In genomic region chr9:89746385-89747116, GRCh38 we compare ENCODE assay signal across 14 cellular contexts.
A peak's percentile ranks its signal among the peaks of the same experiment; 100 is the strongest.
DNase-seq lines count a peak whose midpoint lies in the region; TF ChIP-seq lines count a peak whose summit lies in the region.
"Had no signal": no experiment of that assay in that cellular context is flagged by ENCODE, and none has a peak within 500 bp of the region (broad histone marks: within the 10 kb centered on the region; RNA-seq: fewer than 3 reads in every experiment).

No MANE protein-coding gene starts in this region.

- H3K36me3 ChIP-seq in MG63 (no peaks in the 10 kb centered on the region), mesenchymal stem cell (ENCODE audit: control insufficient read depth in 1 of 2, insufficient read depth in 2 of 2, low read depth in 1 of 2, low read length in 2 of 2) (no peaks in the 10 kb centered on the region)
- H3K36me3 ChIP-seq: uterus had no signal

- peaks cover 8% of the 10 kb centered on the region for H3K27me3 Mint-ChIP-seq in brain

- H3K14ac ChIP-seq in mesenchymal stem cell (ENCODE audit: low read length in 2 of 2): peak overlapping the region in 1 of 2 experiments; percentile 69

- H3K4me1 Mint-ChIP-seq in brain: peaks cover 76% of the 10 kb centered on the region

- WGBS in mesenchymal stem cell: 62% methylated on average over 15 of the region's 15 CpGs

- peak overlapping the region; percentile 70 to 93 (median 86) for H3K27ac Mint-ChIP-seq in brain

- no peak overlapping the region for H4K8ac ChIP-seq in mesenchymal stem cell (ENCODE audit: low read length)

- H3K23ac ChIP-seq in mesenchymal stem cell (ENCODE audit: low read length in 2 of 2): no peak overlapping the region

- no peak overlapping the region for H3K4me3 ChIP-seq in AG10803 (ENCODE audit: low read length)
- H3K4me3 ChIP-seq in MG63: no peak overlapping the region
- no peak overlapping the region for H3K4me3 ChIP-seq in mesenchymal stem cell (ENCODE audit: insufficient read depth in 1 of 2, low read depth in 1 of 2, low read length in 2 of 2)
- H3K4me3 ChIP-seq: uterus had no signal

- H3K4me1 ChIP-seq in mesenchymal stem cell (ENCODE audit: control insufficient read depth, insufficient read depth, low read depth, low read length): peaks cover 8% of the 10 kb centered on the region

- H2BK12ac ChIP-seq in mesenchymal stem cell (ENCODE audit: low read length in 2 of 2): peak overlapping the region; percentile 87 to 96

- no peak overlapping the region for H2BK120ac ChIP-seq in mesenchymal stem cell (ENCODE audit: low read depth, low read length)

- H3K4me2 ChIP-seq in mesenchymal stem cell (ENCODE audit: low read length, poor library complexity, severe bottlenecking): no peak overlapping the region

- H3K9me3 ChIP-seq in MG63 (no peaks in the 10 kb centered on the region), mesenchymal stem cell (ENCODE audit: control insufficient read depth, low read length) (no peaks in the 10 kb centered on the region)
- H3K9me3 ChIP-seq: uterus had no signal

- H3K79me1 ChIP-seq in mesenchymal stem cell (replicated peaks; ENCODE audit: low read length, poor library complexity, severe bottlenecking): no peaks in the 10 kb centered on the region

- no peaks in the 10 kb centered on the region for H3K27me3 ChIP-seq in MG63
- H3K27me3 ChIP-seq in mesenchymal stem cell (ENCODE audit: control insufficient read depth in 1 of 2, insufficient read depth in 1 of 2, low read length in 2 of 2): peaks cover 23 to 28% of the 10 kb centered on the region in 2 experiments
- H3K27me3 ChIP-seq: uterus had no signal

- peak overlapping the region in 2 of 5 experiments; percentile 35 to 42 for H3K4me3 Mint-ChIP-seq in brain
- H3K4me3 Mint-ChIP-seq: effector memory CD8-positive, alpha-beta T cell had no signal

- H3K18ac ChIP-seq in mesenchymal stem cell (ENCODE audit: low read depth in 1 of 2, low read length in 2 of 2): peak overlapping the region; percentile 5 to 83

- peaks cover 0 to 10% (median 8%) of the 10 kb centered on the region in 5 experiments for H3K9me3 Mint-ChIP-seq in brain
- H3K9me3 Mint-ChIP-seq: effector memory CD8-positive, alpha-beta T cell had no signal

- no peak overlapping the region for H2AK5ac ChIP-seq in mesenchymal stem cell (ENCODE audit: low read length, severe bottlenecking)

- H2BK15ac ChIP-seq in mesenchymal stem cell (ENCODE audit: low read depth, poor library complexity, severe bottlenecking): no peak overlapping the region

- peak overlapping the region; percentile 80 to 89 for H3K4ac ChIP-seq in mesenchymal stem cell (ENCODE audit: low read depth in 1 of 2, low read length in 2 of 2)

- H4K91ac ChIP-seq in mesenchymal stem cell (ENCODE audit: low read length): peak overlapping the region; percentile 71

- H2BK5ac ChIP-seq in mesenchymal stem cell (ENCODE audit: low read depth, low read length, poor library complexity, severe bottlenecking): no peak overlapping the region

- H2AFZ ChIP-seq in mesenchymal stem cell (ENCODE audit: low read depth, low read length): no peak overlapping the region

- TF ChIP-seq CTCF in AG10803 (conservative IDR thresholded peaks at IDR 0.05; ENCODE audit: low read length) (no peak), brain (conservative IDR thresholded peaks at IDR 0.05) (no peak)

- H3K36me3 Mint-ChIP-seq in brain: no peaks in the 10 kb centered on the region

- DNase-seq in AG10803 (ENCODE audit: low read depth) (peak; percentile 46), MG63 (peak; percentile 66), mesenchymal stem cell (peak; percentile 80), HuH-7 (ENCODE audit: low spot score) (no peak), pons (ENCODE audit: low spot score) (no peak)
- DNase-seq in activated effector memory CD4-positive, alpha-beta T cell treated with Interleukin-2 at 50 U/mL for 16 hours: no peak
- DNase-seq in effector CD4-positive, alpha-beta T cell: no peak
- DNase-seq: activated CD4-positive, alpha-beta T cell treated with anti-CD3 and anti-CD28 coated beads for 4 hours; DND-41; effector memory CD8-positive, alpha-beta T cell; left colon; stimulated activated CD8-positive, alpha-beta memory T cell treated with anti-CD3 and anti-CD28 coated beads, Interleukin-4, amount 100 ng/mL, for 48 hours had no signal

- no peak overlapping the region for H3K9ac ChIP-seq in mesenchymal stem cell (ENCODE audit: low read length)

- H3K27ac ChIP-seq in mesenchymal stem cell (ENCODE audit: low read length, poor library complexity, severe bottlenecking): no peak overlapping the region
- H3K27ac ChIP-seq: uterus had no signal

Comparison
In these comparisons a context has a peak if more than half of its experiments do, and no peak if none do; other contexts are left out.
1. DNase-seq: peak in AG10803 (single experiment), MG63 (single experiment) and mesenchymal stem cell (single experiment); none in activated effector memory CD4-positive, alpha-beta T cell treated with Interleukin-2 at 50 U/mL for 16 hours (single experiment), HuH-7 (single experiment), effector CD4-positive, alpha-beta T cell (single experiment) and pons (single experiment).